11 cellular contexts compared by ENCODE assay signal in genomic region chr7:36640682-36641081, GRCh38.
"Had no signal": no experiment of that assay in that cellular context is flagged by ENCODE, and none has a peak within 500 bp of the region (broad histone marks: within the 10 kb centered on the region; RNA-seq: fewer than 3 reads in every experiment).

No MANE protein-coding gene starts in this region.

- H3K27me3 ChIP-seq: adrenal gland, tibial artery, uterus had no signal

- DNase-seq: activated naive CD4-positive, alpha-beta T cell; activated T-cell treated with anti-CD3 and anti-CD28 coated beads, Interleukin-2, amount 50 U/mL, for 72 hours; adrenal gland; caudate nucleus; erythroblast; kidney glomerular epithelial cell; mesendoderm; tibial artery; uterus had no signal

- H3K4me3 ChIP-seq: adrenal gland, coronary artery, tibial artery, uterus had no signal

- H3K9me3 Mint-ChIP-seq: activated T-cell treated with anti-CD3 and anti-CD28 coated beads, Interleukin-2, amount 50 U/mL, for 72 hours had no signal

- H3K9me3 ChIP-seq: adrenal gland, tibial artery, uterus had no signal

- H3K4me1 ChIP-seq: adrenal gland, tibial artery, uterus had no signal

- H3K36me3 ChIP-seq: adrenal gland, tibial artery, uterus had no signal

- H3K27ac Mint-ChIP-seq: activated T-cell treated with anti-CD3 and anti-CD28 coated beads, Interleukin-2, amount 50 U/mL, for 72 hours had no signal

- H3K27ac ChIP-seq: adrenal gland, coronary artery, tibial artery, uterus, VCaP had no signal
